In the genomic region with DNA sequence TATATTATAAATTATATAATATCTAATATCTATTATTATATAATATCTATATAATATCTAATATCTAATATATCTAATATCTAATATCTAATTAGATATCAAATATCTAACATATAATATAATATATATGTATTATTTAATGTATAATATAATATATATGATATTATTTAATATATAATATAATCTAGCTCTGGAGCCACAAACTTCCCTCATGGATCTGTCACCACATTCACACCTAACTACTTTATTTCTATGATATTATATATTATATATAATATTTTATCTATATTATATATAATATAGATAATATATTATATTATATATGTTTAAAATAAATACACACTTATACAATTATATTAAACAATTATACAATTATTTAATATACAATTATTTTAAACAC, we compare ENCODE assay signal across 26 cellular contexts.
"Had no signal": no experiment of that assay in that cellular context is flagged by ENCODE, and none has a peak within 500 bp of the region (broad histone marks: within the 10 kb centered on the region; RNA-seq: fewer than 3 reads in every experiment).

No MANE protein-coding gene starts in this region.

- H3K27ac Mint-ChIP-seq: dendritic cell treated with granulocyte-macrophage colony-stimulating factor and Interleukin-4, amounts not matched to agents 40 ng/mL and 50 ng/mL, for 4 days; effector memory CD8-positive, alpha-beta T cell; endodermal cell had no signal

- ATAC-seq: effector memory CD8-positive, alpha-beta T cell; esophagus mucosa; foreskin keratinocyte; gastrocnemius medialis; gastroesophageal sphincter; heart left ventricle; heart right ventricle had no signal

- H3K27me3 ChIP-seq: colonic mucosa, dorsolateral prefrontal cortex, esophagus muscularis mucosa, esophagus squamous epithelium, foreskin keratinocyte, gastrocnemius medialis, gastroesophageal sphincter, heart left ventricle, heart right ventricle had no signal

- H3K27me3 Mint-ChIP-seq: dendritic cell treated with granulocyte-macrophage colony-stimulating factor and Interleukin-4, amounts not matched to agents 40 ng/mL and 50 ng/mL, for 4 days; effector memory CD8-positive, alpha-beta T cell had no signal

- H3K4me3 ChIP-seq: colonic mucosa, coronary artery, dorsolateral prefrontal cortex, esophagus muscularis mucosa, esophagus squamous epithelium, gastrocnemius medialis, gastroesophageal sphincter, heart left ventricle, heart right ventricle had no signal

- FAIRE-seq: endothelial cell of umbilical vein had no signal

- H3K27ac ChIP-seq: colonic mucosa, coronary artery, dorsolateral prefrontal cortex, epithelial cell of prostate, esophagus muscularis mucosa, esophagus squamous epithelium, foreskin keratinocyte, gastrocnemius medialis, gastroesophageal sphincter, heart left ventricle, heart right ventricle had no signal

- DNase-seq: colonic mucosa; cortex of kidney; dermis blood vessel endothelial cell; dorsolateral prefrontal cortex; effector CD4-positive, alpha-beta T cell; effector CD8-positive, alpha-beta T cell; effector memory CD4-positive, alpha-beta T cell; effector memory CD8-positive, alpha-beta T cell; endodermal cell; erythroblast; esophagus squamous epithelium; foreskin fibroblast; foreskin keratinocyte; foreskin melanocyte; gastrocnemius medialis; glutamatergic neuron; head of caudate nucleus; heart left ventricle; heart right ventricle had no signal

- H3K4me3 Mint-ChIP-seq: dendritic cell treated with granulocyte-macrophage colony-stimulating factor and Interleukin-4, amounts not matched to agents 40 ng/mL and 50 ng/mL, for 4 days; effector memory CD8-positive, alpha-beta T cell; endodermal cell had no signal

- H3K9me3 ChIP-seq: colonic mucosa, esophagus muscularis mucosa, esophagus squamous epithelium, gastrocnemius medialis, gastroesophageal sphincter, heart left ventricle, heart right ventricle had no signal

- H3K9me3 Mint-ChIP-seq: dendritic cell treated with granulocyte-macrophage colony-stimulating factor and Interleukin-4, amounts not matched to agents 40 ng/mL and 50 ng/mL, for 4 days had no signal

- H3K4me1 ChIP-seq: colonic mucosa, esophagus muscularis mucosa, esophagus squamous epithelium, foreskin keratinocyte, gastrocnemius medialis, gastroesophageal sphincter, heart left ventricle, heart right ventricle had no signal

- H3K36me3 ChIP-seq: colonic mucosa, esophagus muscularis mucosa, esophagus squamous epithelium, gastrocnemius medialis, gastroesophageal sphincter, heart left ventricle, heart right ventricle had no signal
